In genomic region chr6:166862287-166862977, GRCh38 we compare ENCODE assay signal across 8 cellular contexts.
DNase-seq lines count a peak whose midpoint lies in the region; ATAC-seq and TF ChIP-seq lines count a peak whose summit lies in the region.

No MANE protein-coding gene starts in this region.

- ATAC-seq in GM21381 (IDR thresholded peaks at IDR 0.05; ENCODE audit: unreplicated experiment), result peak; percentile 46
- ATAC-seq in right cardiac atrium, result peak; percentile 74 to 85
- no peak for ATAC-seq in HG02588 (IDR thresholded peaks at IDR 0.05; ENCODE audit: unreplicated experiment)

- intact Hi-C loops in CD14-positive monocyte (cut with micrococcal nuclease), result no loop called here
- intact Hi-C loops in right cardiac atrium (cut with DNase I), result no loop called here

- H3K27me3 Mint-ChIP-seq in CD14-positive monocyte (ENCODE audit: low read depth in 3 of 3), result peaks cover 49 to 66% (median 56%) of the 10 kb centered on the region in 3 donors
- no peaks in the 10 kb centered on the region for H3K27me3 Mint-ChIP-seq in activated naive CD4-positive, alpha-beta T cell treated with anti-CD3 and anti-CD28 coated beads, Interleukin-2, amount 50 U/mL, for 24 hours

- peaks cover 0 to 6% of the 10 kb centered on the region in 2 donors for H3K36me3 Mint-ChIP-seq in CD14-positive monocyte
- peaks cover 2% of the 10 kb centered on the region for H3K36me3 Mint-ChIP-seq in activated naive CD4-positive, alpha-beta T cell treated with anti-CD3 and anti-CD28 coated beads, Interleukin-2, amount 50 U/mL, for 24 hours

- H3K27me3 ChIP-seq in right cardiac atrium (ENCODE audit: control insufficient read depth, insufficient read depth), result no peaks in the 10 kb centered on the region
- H3K27me3 ChIP-seq in rectal smooth muscle tissue (ENCODE audit: control insufficient read depth, insufficient read depth, low read length), result no peaks in the 10 kb centered on the region

- H3K27ac ChIP-seq in right cardiac atrium (ENCODE audit: low read length) (no peak overlapping the region), rectal smooth muscle tissue (ENCODE audit: low read depth, low read length) (peak overlapping the region; percentile 30)

- peak overlapping the region; percentile 67 for H3K4me3 ChIP-seq in right cardiac atrium (ENCODE audit: low read length)
- peak overlapping the region; percentile 69 for H3K4me3 ChIP-seq in rectal smooth muscle tissue (ENCODE audit: low read length)

- no peaks in the 10 kb centered on the region for H3K36me3 ChIP-seq in rectal smooth muscle tissue (ENCODE audit: control insufficient read depth, insufficient read depth, low read length)

- peaks cover 2% of the 10 kb centered on the region for H3K4me1 ChIP-seq in right cardiac atrium (ENCODE audit: control insufficient read depth, insufficient read depth, low read length)
- H3K4me1 ChIP-seq in rectal smooth muscle tissue (ENCODE audit: control insufficient read depth, insufficient read depth, low read length), result peaks cover 3% of the 10 kb centered on the region

- no peak overlapping the region for H3K27ac Mint-ChIP-seq in CD14-positive monocyte
- no peak overlapping the region for H3K27ac Mint-ChIP-seq in activated naive CD4-positive, alpha-beta T cell treated with anti-CD3 and anti-CD28 coated beads, Interleukin-2, amount 50 U/mL, for 24 hours

- H3K4me3 Mint-ChIP-seq in CD14-positive monocyte, result peak overlapping the region; percentile 54 to 86
- peak overlapping the region; percentile 92 for H3K4me3 Mint-ChIP-seq in activated naive CD4-positive, alpha-beta T cell treated with anti-CD3 and anti-CD28 coated beads, Interleukin-2, amount 50 U/mL, for 24 hours

- H3K9me3 ChIP-seq in right cardiac atrium (ENCODE audit: control insufficient read depth, low read length), result no peaks in the 10 kb centered on the region

- H3K9ac ChIP-seq in rectal smooth muscle tissue (ENCODE audit: low read length), result no peak overlapping the region

- TF ChIP-seq CTCF in CD14-positive monocyte (IDR thresholded peaks at IDR 0.05), result no peak

- DNase-seq in CD14-positive monocyte (ENCODE audit: low spot score) (no peak), NCI-H510A (lab: John Stamatoyannopoulos, UW) (peak; percentile 17), right cardiac atrium (peak; percentile 31 to 71 (median 60)), UCSD-AML1 (lab: John Stamatoyannopoulos, UW; ENCODE audit: unreplicated experiment) (no peak)

- H3K4me1 Mint-ChIP-seq in CD14-positive monocyte, result peaks cover 7% of the 10 kb centered on the region
- peaks cover 8% of the 10 kb centered on the region for H3K4me1 Mint-ChIP-seq in activated naive CD4-positive, alpha-beta T cell treated with anti-CD3 and anti-CD28 coated beads, Interleukin-2, amount 50 U/mL, for 24 hours

- under 1% methylated on average over 55 of the region's 56 CpGs for WGBS in right cardiac atrium

- peaks cover 0 to 5% (median 2%) of the 10 kb centered on the region in 7 donors for H3K9me3 Mint-ChIP-seq in CD14-positive monocyte
- H3K9me3 Mint-ChIP-seq in activated naive CD4-positive, alpha-beta T cell treated with anti-CD3 and anti-CD28 coated beads, Interleukin-2, amount 50 U/mL, for 24 hours, result no peaks in the 10 kb centered on the region

Comparison
In these comparisons a context has a peak if more than half of its experiments do, and no peak if none do; other contexts are left out.
1. DNase-seq: peak in NCI-H510A (single experiment) and right cardiac atrium (3 of 3); none in CD14-positive monocyte (single experiment) and UCSD-AML1 (single experiment).